25 cellular contexts compared by ENCODE assay signal in the genomic region with DNA sequence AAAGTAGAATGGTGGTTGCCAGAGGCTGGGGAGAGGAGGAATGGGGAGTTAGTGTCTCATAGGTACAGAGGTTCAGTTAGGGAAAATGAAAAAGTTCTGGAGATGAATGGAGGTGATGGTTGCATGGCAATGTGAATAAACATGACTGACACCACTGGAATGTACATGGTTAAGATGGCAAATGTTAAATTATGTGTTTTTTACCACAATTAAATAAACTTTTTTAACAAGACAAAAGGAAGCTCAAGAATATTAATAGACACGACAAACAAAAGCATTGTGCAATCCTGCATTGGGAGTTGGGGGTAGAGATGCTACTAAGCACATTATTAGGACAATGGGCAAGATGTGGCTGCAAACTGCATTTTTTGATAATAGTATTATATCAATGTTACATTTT.
"Had no signal": no experiment of that assay in that cellular context is flagged by ENCODE, and none has a peak within 500 bp of the region (broad histone marks: within the 10 kb centered on the region; RNA-seq: fewer than 3 reads in every experiment).

No MANE protein-coding gene starts in this region.

- H3K4me1 ChIP-seq: body of pancreas, gastrocnemius medialis, left lung, psoas muscle, tibial artery had no signal

- H3K27ac ChIP-seq: body of pancreas, cardiac muscle cell, epithelial cell of prostate, gastrocnemius medialis, left lung, ovary, psoas muscle, skin epidermis, tibial artery had no signal

- H3K4me3 Mint-ChIP-seq: activated B cell treated with CpG ODN at 0.5 μM for 24 hours; activated naive CD4-positive, alpha-beta T cell treated with anti-CD3 and anti-CD28 coated beads, Interleukin-2, amount 10 ng/mL, durations not matched to agents 7 days and 5 days; activated T-cell treated with anti-CD3 and anti-CD28 coated beads, Interleukin-2, amount 50 U/mL, for 72 hours; mesothelial cell of epicardium; naive thymus-derived CD8-positive, alpha-beta T cell; stimulated activated naive CD8-positive, alpha-beta T cell treated with anti-CD3 and anti-CD28 coated beads, Interleukin-15, amount 100 ng/mL, for 72 hours; T-helper 17 cell had no signal

- H3K4me3 ChIP-seq: body of pancreas, cardiac muscle cell, gastrocnemius medialis, left lung, lung, ovary, psoas muscle, skin epidermis, tibial artery had no signal

- H3K27me3 ChIP-seq: body of pancreas, cardiac muscle cell, ovary, tibial artery had no signal

- H3K36me3 Mint-ChIP-seq: activated naive CD4-positive, alpha-beta T cell treated with anti-CD3 and anti-CD28 coated beads, Interleukin-2, amount 10 ng/mL, durations not matched to agents 7 days and 5 days; naive thymus-derived CD8-positive, alpha-beta T cell had no signal

- H3K36me3 ChIP-seq: cardiac muscle cell, gastrocnemius medialis, left lung, ovary, tibial artery had no signal

- H3K9me3 ChIP-seq: body of pancreas, gastrocnemius medialis, ovary had no signal

- H3K27ac Mint-ChIP-seq: activated B cell treated with CpG ODN at 0.5 μM for 24 hours; activated naive CD4-positive, alpha-beta T cell treated with anti-CD3 and anti-CD28 coated beads, Interleukin-2, amount 10 ng/mL, durations not matched to agents 7 days and 5 days; activated T-cell treated with anti-CD3 and anti-CD28 coated beads, Interleukin-2, amount 50 U/mL, for 72 hours; mesothelial cell of epicardium; stimulated activated naive CD8-positive, alpha-beta T cell treated with anti-CD3 and anti-CD28 coated beads, Interleukin-15, amount 100 ng/mL, for 72 hours; T-helper 17 cell had no signal

- ATAC-seq: activated T-cell treated with anti-CD3 and anti-CD28 coated beads, Interleukin-2, amount 50 U/mL, for 72 hours; body of pancreas; gastrocnemius medialis; left lung; naive thymus-derived CD8-positive, alpha-beta T cell; psoas muscle; right cardiac atrium; stimulated activated naive CD8-positive, alpha-beta T cell treated with anti-CD3 and anti-CD28 coated beads, Interleukin-15, amount 100 ng/mL, for 72 hours; T-helper 17 cell had no signal

- DNase-seq: activated B cell treated with CpG ODN at 0.5 μM for 24 hours; activated CD4-positive, alpha-beta T cell treated with anti-CD3 and anti-CD28 coated beads for 4 hours; activated CD4-positive, alpha-beta T cell treated with anti-CD3 and anti-CD28 coated beads, Interleukin-2, amount 50 U/mL, for 48 hours; activated effector memory CD4-positive, alpha-beta T cell treated with Interleukin-2 at 50 U/mL for 16 hours; activated T-cell treated with anti-CD3 and anti-CD28 coated beads, Interleukin-2, amount 50 U/mL, for 72 hours; body of pancreas; cortex of kidney; gastrocnemius medialis; hippocampal formation; kidney glomerular epithelial cell; left lung; naive thymus-derived CD8-positive, alpha-beta T cell; psoas muscle; stimulated activated CD4-positive, alpha-beta T cell treated with anti-CD3 and anti-CD28 coated beads, Interleukin-1b, Interleukin-23, amount 100 ng/mL, for 48 hours; stimulated activated naive CD8-positive, alpha-beta T cell treated with anti-CD3 and anti-CD28 coated beads, Interleukin-15, amount 100 ng/mL, for 72 hours; T-helper 17 cell; tibial artery had no signal

- H3K4me1 Mint-ChIP-seq: activated B cell treated with CpG ODN at 0.5 μM for 24 hours; activated naive CD4-positive, alpha-beta T cell treated with anti-CD3 and anti-CD28 coated beads, Interleukin-2, amount 10 ng/mL, durations not matched to agents 7 days and 5 days; naive thymus-derived CD8-positive, alpha-beta T cell; stimulated activated naive CD8-positive, alpha-beta T cell treated with anti-CD3 and anti-CD28 coated beads, Interleukin-15, amount 100 ng/mL, for 72 hours; T-helper 17 cell had no signal

- H3K9me3 Mint-ChIP-seq: activated naive CD4-positive, alpha-beta T cell treated with anti-CD3 and anti-CD28 coated beads, Interleukin-2, amount 10 ng/mL, durations not matched to agents 7 days and 5 days had no signal
